Comparison of ENCODE assay signal across 8 cellular contexts in the genomic region with DNA sequence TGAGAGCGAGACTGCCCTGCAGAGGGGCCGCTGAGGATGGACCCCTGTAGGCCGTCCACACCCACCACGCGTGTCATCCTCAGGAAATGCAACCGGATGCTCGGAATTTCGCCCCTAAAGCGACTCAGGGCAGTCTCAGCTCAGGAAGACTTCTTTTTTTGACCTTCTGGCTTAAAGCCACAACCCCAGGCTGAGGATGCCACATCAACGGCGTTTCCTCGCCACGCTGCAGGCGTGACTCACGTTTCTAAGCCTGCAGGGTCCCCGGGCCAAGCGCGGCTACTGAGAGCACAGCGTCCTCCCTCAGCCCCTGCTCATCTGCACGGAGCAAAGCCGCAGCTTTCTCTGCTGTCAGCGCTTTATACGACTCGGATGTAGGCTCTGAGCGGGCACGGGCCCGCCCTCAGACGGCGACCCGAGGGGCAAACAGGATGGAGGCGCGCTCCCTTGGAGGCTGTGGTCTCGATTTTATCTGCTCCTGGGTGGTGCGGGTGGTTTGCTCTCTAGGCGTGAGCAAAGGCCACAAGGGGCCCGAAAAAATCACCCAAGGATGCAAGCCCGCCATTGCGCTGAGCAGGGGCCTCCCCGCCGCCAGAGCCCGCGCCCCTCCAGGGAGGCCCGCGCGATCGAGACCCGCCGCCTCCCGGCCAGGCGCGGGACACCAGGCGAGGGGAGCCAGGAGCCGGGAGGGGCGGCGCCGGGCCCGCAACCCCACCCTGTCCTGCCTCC. TPM values are rescaled to one million over a fixed set of nuclear protein-coding genes. Genes with fewer than 3 reads are reported as not detected.
A peak's percentile ranks its signal among the peaks of the same experiment; 100 is the strongest.
DNase-seq lines count a peak whose midpoint lies in the region; ATAC-seq and TF ChIP-seq lines count a peak whose summit lies in the region.

No MANE protein-coding gene starts in this region.

- intact Hi-C loops in Panc1 (cut with micrococcal nuclease; ENCODE audit: unreplicated experiment): loop anchor here (5.0 kb wide), 1 partner anchor 105 kb away; no protein-coding TSS in a partner anchor

- H4K20me1 ChIP-seq in BLaER1 treated with 17β-estradiol and CSF1 and Interleukin-3, amounts not matched to agents 10 nM and 100 nM: peaks cover 22 to 36% (median 34%) of the 10 kb centered on the region in 11 experiments; a peak in 20 of 22 replicates

- BruUV-seq in Panc1 (replicated peaks; lab: Mats Ljungman, UMichigan): no TSS peak

- DNase-seq in GM19240 (ENCODE audit: insufficient read length, low spot score) (peak; percentile 64), Panc1 (ENCODE audit: low read depth, low spot score) (no peak), foreskin fibroblast (peak; percentile 91 to 94), nucleus accumbens (lab: John Stamatoyannopoulos, UW) (peak in 30 of 56 donors; percentile 16 to 82 (median 60))
- DNase-seq in activated effector memory CD4-positive, alpha-beta T cell treated with Interleukin-2 at 50 U/mL for 16 hours: peak; percentile 87

- ATAC-seq in HG03378 (IDR thresholded peaks at IDR 0.05; ENCODE audit: unreplicated experiment): peak; percentile 15
- peak; percentile 30 for ATAC-seq in Panc1

- H3K27ac ChIP-seq in BLaER1 treated with 17β-estradiol and CSF1 and Interleukin-3, amounts not matched to agents 10 nM and 100 nM: peak overlapping the region; percentile 90 to 98 (median 93)
- H3K27ac ChIP-seq in Panc1 (ENCODE audit: low read length) (peak overlapping the region; percentile 95), temporal lobe (ENCODE audit: low read depth, low read length) (peak overlapping the region; percentile 72)

- H3K27me3 ChIP-seq in BLaER1 treated with 17β-estradiol and CSF1 and Interleukin-3, amounts not matched to agents 10 nM and 100 nM: no peaks in the 10 kb centered on the region
- no peaks in the 10 kb centered on the region for H3K27me3 ChIP-seq in Panc1 (ENCODE audit: control insufficient read depth, insufficient read depth, low read length)

- H3K4me1 ChIP-seq in BLaER1 treated with 17β-estradiol and CSF1 and Interleukin-3, amounts not matched to agents 10 nM and 100 nM: peaks cover 40 to 72% (median 54%) of the 10 kb centered on the region in 10 experiments
- H3K4me1 ChIP-seq in Panc1 (ENCODE audit: control insufficient read depth, insufficient read depth, low read length): peaks cover 25% of the 10 kb centered on the region

- H3K9ac ChIP-seq in BLaER1 treated with 17β-estradiol and CSF1 and Interleukin-3, amounts not matched to agents 10 nM and 100 nM: peak overlapping the region; percentile 90 to 97 (median 93)

- peak overlapping the region; percentile 91 to 99 (median 96) for H3K4me2 ChIP-seq in BLaER1 treated with 17β-estradiol and CSF1 and Interleukin-3, amounts not matched to agents 10 nM and 100 nM

- peak overlapping the region; percentile 87 to 99 (median 94) for H3K4me3 ChIP-seq in BLaER1 treated with 17β-estradiol and CSF1 and Interleukin-3, amounts not matched to agents 10 nM and 100 nM
- H3K4me3 ChIP-seq in Panc1 (ENCODE audit: low read depth in 2 of 2, low read length in 2 of 2): peak overlapping the region; percentile 70 to 94
- H3K4me3 ChIP-seq in foreskin fibroblast (ENCODE audit: low read depth in 1 of 2, low read length in 2 of 2): peak overlapping the region; percentile 54 to 63

- CTCF ChIA-PET in Panc1 (lab: Charles Lee): interaction anchor here (0.5 kb wide), 1 partner anchor 48 kb away, joined by 9 read pairs; no protein-coding TSS in a partner anchor

- H3K9me3 ChIP-seq in BLaER1 treated with 17β-estradiol and CSF1 and Interleukin-3, amounts not matched to agents 10 nM and 100 nM (replicated peaks in 1 of 11): peaks cover 0 to 5% (median 0%) of the 10 kb centered on the region in 11 experiments; a peak in 4 of 22 replicates
- H3K9me3 ChIP-seq in Panc1 (ENCODE audit: control insufficient read depth, insufficient read depth, low read depth, low read length): no peaks in the 10 kb centered on the region

- TF ChIP-seq CTCF in Panc1 (IDR thresholded peaks at IDR 0.05) (no peak; the same call in 1 of the 2 replicates), foreskin fibroblast (IDR thresholded peaks at IDR 0.05; ENCODE audit: low read depth, low read length) (peak; percentile 34)

- peaks cover 5 to 25% (median 19%) of the 10 kb centered on the region in 11 experiments; a peak in 20 of 22 replicates for H3K36me3 ChIP-seq in BLaER1 treated with 17β-estradiol and CSF1 and Interleukin-3, amounts not matched to agents 10 nM and 100 nM
- H3K36me3 ChIP-seq in Panc1 (ENCODE audit: control insufficient read depth, insufficient read depth, low read length): peaks cover 11% of the 10 kb centered on the region

- in situ Hi-C loops in Panc1 (cut with HindIII; ENCODE audit: low pct_unique_long_range_greater_than_20kb, low sequenced_read_pairs): no loop called here

- POLR2A ChIA-PET in Panc1 (lab: Charles Lee): interaction anchor here (0.6 kb wide), 1 partner anchor 266 kb away, joined by 4 read pairs; no protein-coding TSS in a partner anchor

RNA-seq across cellular contexts. Expression of a gene that starts 0.7 kb away (rescaled TPM):
- total RNA-seq in Panc1 (2021; ENCODE audit: unreplicated experiment) (92.6 TPM), temporal lobe (70.1 TPM)
- polyA plus RNA-seq in Panc1 (2012; ENCODE audit: insufficient read length): 62.0 TPM
